7 cellular contexts compared by ENCODE assay signal in genomic region chr17:7216242-7217112, GRCh38. TPM values are rescaled to one million over a fixed set of nuclear protein-coding genes. Genes with fewer than 3 reads are reported as not detected.
A peak's percentile ranks its signal among the peaks of the same experiment; 100 is the strongest.
DNase-seq lines count a peak whose midpoint lies in the region; ATAC-seq and TF ChIP-seq lines count a peak whose summit lies in the region.
"Had no signal": no experiment of that assay in that cellular context is flagged by ENCODE, and none has a peak within 500 bp of the region (broad histone marks: within the 10 kb centered on the region; RNA-seq: fewer than 3 reads in every experiment).

No MANE protein-coding gene starts in this region.

- H3K9ac ChIP-seq in HUES64 (ENCODE audit: low read depth, low read length) = peak overlapping the region; percentile 1; the same call in 1 of the 2 replicates

- no peaks in the 10 kb centered on the region for H3K36me3 Mint-ChIP-seq in progenitor cell of endocrine pancreas (ENCODE audit: insufficient read depth)

- H3K36me3 ChIP-seq in HUES64 (ENCODE audit: insufficient read depth, low read length) = peaks cover 5% of the 10 kb centered on the region

- H3K27ac ChIP-seq in HUES64 (ENCODE audit: low read depth, low read length) (peak overlapping the region; percentile 33; the same call in 1 of the 2 replicates), cingulate gyrus (ENCODE audit: low read depth, low read length) (peak overlapping the region; percentile 69)
- H3K27ac ChIP-seq: VCaP had no signal

- peak overlapping the region; percentile 91 for H3K27ac Mint-ChIP-seq in progenitor cell of endocrine pancreas

- peak overlapping the region; percentile 42 for H3K4me3 ChIP-seq in HUES64 (ENCODE audit: low read length)

- H3K4me1 Mint-ChIP-seq in progenitor cell of endocrine pancreas (ENCODE audit: low read depth) = peaks cover 48% of the 10 kb centered on the region

- H3K4me1 ChIP-seq in HUES64 (ENCODE audit: insufficient read depth, low read length) = peaks cover 33% of the 10 kb centered on the region; the same call in 1 of the 2 replicates

- WGBS in HUES64 = 19% methylated on average over 7 of the region's 7 CpGs

- DNase-seq in progenitor cell of endocrine pancreas (ENCODE audit: low spot score, unreplicated experiment) (no peak), NCI-H446 treated with DMSO at 0.1 percent for 48 hours (lab: John Stamatoyannopoulos, UW) (no peak)
- no peak for DNase-seq in activated effector memory CD4-positive, alpha-beta T cell treated with Interleukin-2 at 50 U/mL for 16 hours

- no peak for TF ChIP-seq CTCF in progenitor cell of endocrine pancreas (IDR thresholded peaks at IDR 0.05; ENCODE audit: unreplicated experiment)

- no peaks in the 10 kb centered on the region for H3K27me3 Mint-ChIP-seq in progenitor cell of endocrine pancreas

- no peaks in the 10 kb centered on the region for H3K9me3 ChIP-seq in HUES64 (ENCODE audit: insufficient read depth, low read depth, low read length)

- no peak for ATAC-seq in HG02970 (IDR thresholded peaks at IDR 0.05; ENCODE audit: low FRiP score, unreplicated experiment)

- H3K27me3 ChIP-seq in HUES64 (ENCODE audit: insufficient read depth, low read length) = no peaks in the 10 kb centered on the region

- H3K9me3 Mint-ChIP-seq in progenitor cell of endocrine pancreas (ENCODE audit: low read depth) = no peaks in the 10 kb centered on the region

- H3K4me3 Mint-ChIP-seq in progenitor cell of endocrine pancreas (ENCODE audit: low read depth) = peak overlapping the region; percentile 56

RNA-seq across cellular contexts. Expression of gene DLG4, which starts 3.2 kb away (rescaled TPM):
- polyA plus RNA-seq in HUES64 (2013, experiment 1 of 2) = 23.6 TPM
- polyA plus RNA-seq in HUES64 (2013, experiment 2 of 2) = 26.2 TPM
- total RNA-seq in progenitor cell of endocrine pancreas = 46.3 and 48.6 TPM in 2 replicates

RNA-seq across cellular contexts. Expression of gene ACADVL, which starts 3.3 kb away (rescaled TPM):
- polyA plus RNA-seq in HUES64 (2013, experiment 1 of 2) = 115 TPM
- 121 TPM for polyA plus RNA-seq in HUES64 (2013, experiment 2 of 2)
- total RNA-seq in progenitor cell of endocrine pancreas = 653 and 693 TPM in 2 replicates

RNA-seq across cellular contexts. Expression of gene DVL2, which starts 17.8 kb away (rescaled TPM):
- polyA plus RNA-seq in HUES64 (2013, experiment 1 of 2) = 42.7 TPM
- 48.1 TPM for polyA plus RNA-seq in HUES64 (2013, experiment 2 of 2)
- 104 TPM in 2 replicates for total RNA-seq in progenitor cell of endocrine pancreas

RNA-seq across cellular contexts. Expression of gene PHF23, which starts 22.8 kb away (rescaled TPM):
- 62.5 TPM for polyA plus RNA-seq in HUES64 (2013, experiment 1 of 2)
- 63.0 TPM for polyA plus RNA-seq in HUES64 (2013, experiment 2 of 2)
- 66.9 and 73.7 TPM in 2 replicates for total RNA-seq in progenitor cell of endocrine pancreas

RNA-seq across cellular contexts. Expression of gene GABARAP, which starts 25.8 kb away (rescaled TPM):
- polyA plus RNA-seq in HUES64 (2013, experiment 1 of 2) = 307 TPM
- polyA plus RNA-seq in HUES64 (2013, experiment 2 of 2) = 379 TPM
- 447 and 466 TPM in 2 replicates for total RNA-seq in progenitor cell of endocrine pancreas
